In genomic region chr14:76863724-76864407, GRCh38 we compare ENCODE assay signal across 10 cellular contexts. TPM values are rescaled to one million over a fixed set of nuclear protein-coding genes. Genes with fewer than 3 reads are reported as not detected.
DNase-seq lines count a peak whose midpoint lies in the region; ATAC-seq and TF ChIP-seq lines count a peak whose summit lies in the region.
"Had no signal": no experiment of that assay in that cellular context is flagged by ENCODE, and none has a peak within 500 bp of the region (broad histone marks: within the 10 kb centered on the region; RNA-seq: fewer than 3 reads in every experiment).

No MANE protein-coding gene starts in this region.

- H3K4me1 ChIP-seq in tibial artery = no peaks in the 10 kb centered on the region

- no peaks in the 10 kb centered on the region for H3K36me3 ChIP-seq in tibial artery

- no peak overlapping the region for H3K27ac ChIP-seq in tibial artery

- TF ChIP-seq CTCF in tibial artery (IDR thresholded peaks at IDR 0.05) = no peak

- peak; percentile 72 for ATAC-seq in left lobe of liver
- no peak for ATAC-seq in GM18867 (IDR thresholded peaks at IDR 0.05; ENCODE audit: unreplicated experiment)

- intact Hi-C loops in tibial artery (cut with DNase I; ENCODE audit: low total_unique reads) = no loop called here

- DNase-seq in activated T-cell treated with anti-CD3 and anti-CD28 coated beads, Interleukin-2, amount 50 U/mL, for 1 hour = peak; percentile 25
- no peak for DNase-seq in activated T-cell treated with anti-CD3 and anti-CD28 coated beads for 4 hours
- DNase-seq in SKM-1 treated with dmso at 0.1 percent for 144 hours (lab: John Stamatoyannopoulos, UW; ENCODE audit: unreplicated experiment) = peak; percentile 75
- no peak for DNase-seq in left lobe of liver (ENCODE audit: low spot score)
- DNase-seq in tibial artery = peak; percentile 62 to 75
- no peak for DNase-seq in NCI-H446 treated with DMSO at 0.1 percent for 48 hours (lab: John Stamatoyannopoulos, UW)
- DNase-seq in NCI-H1930 (lab: John Stamatoyannopoulos, UW) = no peak
- DNase-seq: activated T-cell treated with anti-CD3 and anti-CD28 coated beads, Interleukin-2, amount 50 U/mL, for 4 hours had no signal

- H3K9me3 ChIP-seq in tibial artery = no peaks in the 10 kb centered on the region

- H3K27me3 ChIP-seq in tibial artery = peaks cover 0 to 29% of the 10 kb centered on the region in 2 donors

- H3K4me3 ChIP-seq in tibial artery = no peak overlapping the region

RNA-seq across cellular contexts. Expression of gene LRRC74A, which starts 37.7 kb away (rescaled TPM):
- not detected for total RNA-seq in left lobe of liver
- total RNA-seq: activated T-cell treated with anti-CD3 and anti-CD28 coated beads, Interleukin-2, amount 50 U/mL, for 4 hours; CD8-positive, alpha-beta memory T cell had no signal

RNA-seq across cellular contexts. Expression of gene ANGEL1, which starts 51.2 kb away (rescaled TPM):
- 22.2 TPM for total RNA-seq in left lobe of liver

Comparison
In these comparisons a context has a peak if more than half of its experiments do, and no peak if none do; other contexts are left out.
1. DNase-seq: peak in activated T-cell treated with anti-CD3 and anti-CD28 coated beads, Interleukin-2, amount 50 U/mL, for 1 hour (single experiment), SKM-1 treated with dmso at 0.1 percent for 144 hours (single experiment) and tibial artery (2 of 2); none in activated T-cell treated with anti-CD3 and anti-CD28 coated beads for 4 hours (single experiment), left lobe of liver (single experiment), NCI-H446 treated with DMSO at 0.1 percent for 48 hours (single experiment) and NCI-H1930 (0 of 2).